In the genomic region with DNA sequence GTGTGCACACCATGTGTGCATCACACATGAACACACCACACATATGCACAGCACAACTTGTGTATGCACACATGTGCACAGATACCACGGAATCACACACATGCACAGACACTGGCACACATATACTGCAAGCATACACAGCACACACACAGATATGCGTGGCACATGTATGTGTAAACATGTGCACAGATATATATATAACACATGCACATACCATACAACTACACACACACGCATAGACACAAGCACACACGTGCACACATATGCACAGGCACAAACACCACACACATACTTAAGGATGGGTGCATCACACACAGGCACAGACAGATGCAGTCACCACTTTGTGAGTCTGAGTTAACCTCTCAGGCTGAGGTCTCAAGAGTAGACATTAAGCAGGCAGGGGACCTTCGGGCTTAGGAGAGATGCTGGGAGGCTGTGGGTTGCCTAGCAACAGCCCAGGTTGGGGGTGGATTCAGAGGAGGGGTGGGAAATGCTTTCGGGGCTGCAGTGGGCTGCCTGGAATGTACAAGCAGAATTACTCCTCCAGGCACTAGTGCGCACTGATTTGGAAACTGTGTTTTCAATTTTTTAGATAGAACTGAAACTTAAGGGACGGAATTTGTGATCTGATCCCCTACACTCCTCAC, we compare ENCODE assay signal across 19 cellular contexts.
"Had no signal": no experiment of that assay in that cellular context is flagged by ENCODE, and none has a peak within 500 bp of the region (broad histone marks: within the 10 kb centered on the region; RNA-seq: fewer than 3 reads in every experiment).

No MANE protein-coding gene starts in this region.

- H3K27me3 ChIP-seq: body of pancreas, tibial artery, vagina had no signal

- H3K9me3 ChIP-seq: body of pancreas, prostate gland, tibial artery, vagina had no signal

- H3K4me1 ChIP-seq: body of pancreas, prostate gland, tibial artery, vagina had no signal

- ATAC-seq: body of pancreas; effector memory CD8-positive, alpha-beta T cell; natural killer cell treated with Interleukin-12 subunit alpha and Interleukin-12 subunit beta and Interleukin-15 and Interleukin-18, amount 100 ng/mL, for 72 hours; sciatic nerve had no signal

- H3K36me3 ChIP-seq: prostate gland, tibial artery, vagina had no signal

- H3K4me3 ChIP-seq: body of pancreas, heart left ventricle, prostate gland, tibial artery, vagina had no signal

- H3K27ac ChIP-seq: body of pancreas, epithelial cell of prostate, heart left ventricle, prostate gland, tibial artery, vagina had no signal

- DNase-seq: activated CD4-positive, alpha-beta T cell treated with anti-CD3 and anti-CD28 coated beads, Interleukin-2, amount 10 ng/mL, durations not matched to agents 7 days and 5 days; activated CD4-positive, CD25-positive, alpha-beta regulatory T cell; activated CD8-positive, alpha-beta memory T cell treated with anti-CD3 and anti-CD28 coated beads, Interleukin-2, amount 50 U/mL, for 48 hours; activated gamma-delta T cell treated with Interleukin-2 at 50 U/mL for 16 hours; amniotic stem cell; body of pancreas; cerebellar nuclear complex; effector memory CD8-positive, alpha-beta T cell; foreskin melanocyte; heart left ventricle; immature natural killer cell; mesendoderm; stimulated activated CD4-positive, alpha-beta T cell treated with anti-CD3 and anti-CD28 coated beads, Interleukin-1b, Interleukin-23, amount 100 ng/mL, for 48 hours; tibial artery had no signal
